19 cellular contexts compared by ENCODE assay signal in the genomic region with DNA sequence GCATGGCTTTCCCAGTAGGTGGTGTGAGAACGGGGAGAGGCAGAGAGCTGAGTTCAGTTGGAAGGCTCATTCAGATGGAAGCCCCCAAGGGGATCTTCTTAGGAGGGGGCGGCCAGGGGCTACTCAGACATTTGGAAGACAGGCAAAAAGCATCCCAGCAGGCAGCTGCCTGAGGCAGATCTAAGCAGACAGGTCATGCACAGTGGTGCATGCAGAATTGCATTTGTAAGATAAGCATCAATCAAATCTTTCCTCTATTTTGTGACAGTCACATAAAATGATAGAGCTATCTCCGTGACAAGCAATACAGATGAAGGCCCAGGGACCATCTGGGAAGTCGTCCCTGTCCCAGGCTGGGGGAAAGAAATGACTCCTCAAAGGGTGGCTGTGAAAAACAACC. TPM values are rescaled to one million over a fixed set of nuclear protein-coding genes. Genes with fewer than 3 reads are reported as not detected.
DNase-seq lines count a peak whose midpoint lies in the region; ATAC-seq and TF ChIP-seq lines count a peak whose summit lies in the region.
"Had no signal": no experiment of that assay in that cellular context is flagged by ENCODE, and none has a peak within 500 bp of the region (broad histone marks: within the 10 kb centered on the region; RNA-seq: fewer than 3 reads in every experiment).

No MANE protein-coding gene starts in this region.

- H3K9me3 ChIP-seq in endodermal cell (ENCODE audit: control insufficient read depth, low read length), result no peaks in the 10 kb centered on the region
- H3K9me3 ChIP-seq: Caco-2, MG63 had no signal

- no peak for ATAC-seq in activated CD4-positive, alpha-beta T cell treated with anti-CD3 and anti-CD28 coated beads for 36 hours
- ATAC-seq: HepG2, PC-3 had no signal

- H3K27ac Mint-ChIP-seq in endodermal cell (no peak overlapping the region), type B pancreatic cell (no peak overlapping the region)
- H3K27ac Mint-ChIP-seq in activated CD4-positive, alpha-beta T cell treated with anti-CD3 and anti-CD28 coated beads for 36 hours, result no peak overlapping the region

- no peak overlapping the region for H3K4me3 ChIP-seq in endodermal cell (ENCODE audit: low read length)
- H3K4me3 ChIP-seq: MG63 had no signal

- H3K27ac ChIP-seq in endodermal cell (ENCODE audit: low read depth, low read length), result peak overlapping the region; percentile 4
- H3K27ac ChIP-seq: 22Rv1 had no signal

- peaks cover under 1% of the 10 kb centered on the region for H3K27me3 ChIP-seq in endodermal cell (ENCODE audit: control insufficient read depth, insufficient read depth, low read length, poor library complexity, severe bottlenecking)

- H3K4me3 Mint-ChIP-seq in endodermal cell (no peak overlapping the region), type B pancreatic cell (peak overlapping the region; percentile 26)
- no peak overlapping the region for H3K4me3 Mint-ChIP-seq in activated CD4-positive, alpha-beta T cell treated with anti-CD3 and anti-CD28 coated beads for 36 hours

- no peak overlapping the region for H3K9ac ChIP-seq in endodermal cell (ENCODE audit: extremely low read depth, low read length, poor library complexity, severe bottlenecking)

- WGBS in endodermal cell (ENCODE audit: insufficient coverage in 1 of 2, insufficient read length in 1 of 2), 2 experiments, result 70 to 85% methylated on average over 3 to 4 of the region's 4 CpGs

- H3K36me3 ChIP-seq in endodermal cell (ENCODE audit: control insufficient read depth, insufficient read depth, low read length), result peaks cover 15% of the 10 kb centered on the region
- H3K36me3 ChIP-seq: MG63 had no signal

- H3K4me1 ChIP-seq in endodermal cell (ENCODE audit: control insufficient read depth, insufficient read depth, low read length), result peaks cover 3% of the 10 kb centered on the region
- H3K4me1 ChIP-seq: Caco-2 had no signal

- CTCF ChIA-PET in activated CD4-positive, alpha-beta T cell treated with anti-CD3 and anti-CD28 coated beads for 36 hours (lab: Charles Lee), result interaction anchor here (0.8 to 1.2 kb wide), 3 partner anchors 10 to 29 kb away, joined by 3 to 4 read pairs (median 3); no protein-coding TSS in a partner anchor

- H3K9me3 Mint-ChIP-seq in endodermal cell (no peaks in the 10 kb centered on the region), type B pancreatic cell (peaks cover 4% of the 10 kb centered on the region)
- no peaks in the 10 kb centered on the region for H3K9me3 Mint-ChIP-seq in activated CD4-positive, alpha-beta T cell treated with anti-CD3 and anti-CD28 coated beads for 36 hours (ENCODE audit: low read depth)

- H3K4me1 Mint-ChIP-seq in endodermal cell, result peaks cover 20% of the 10 kb centered on the region
- peaks cover 6% of the 10 kb centered on the region for H3K4me1 Mint-ChIP-seq in type B pancreatic cell (ENCODE audit: unreplicated experiment)
- H3K4me1 Mint-ChIP-seq in activated CD4-positive, alpha-beta T cell treated with anti-CD3 and anti-CD28 coated beads for 36 hours, result peaks cover 9% of the 10 kb centered on the region

- DNase-seq in NCI-H1417 (lab: John Stamatoyannopoulos, UW), result peak in 2 of 3 experiments; percentile 27 to 70
- no peak for DNase-seq in NCI-H1417 treated with DMSO at 0.1 percent for 48 hours (lab: John Stamatoyannopoulos, UW)
- peak; percentile 10 for DNase-seq in NCI-H146 treated with DMSO at 0.1 percent for 48 hours (lab: John Stamatoyannopoulos, UW; ENCODE audit: unreplicated experiment)
- DNase-seq in endodermal cell, result no peak
- DNase-seq in type B pancreatic cell (ENCODE audit: extremely low spot score, unreplicated experiment), result no peak
- no peak for DNase-seq in stimulated activated CD4-positive, alpha-beta T cell treated with anti-CD3 and anti-CD28 coated beads, Interleukin-12 subunit alpha, Interleukin-12 subunit beta, amount 100 ng/mL, for 4 hours
- no peak for DNase-seq in activated CD4-positive, alpha-beta T cell treated with anti-CD3 and anti-CD28 coated beads for 36 hours
- DNase-seq in NCI-H1048 (lab: John Stamatoyannopoulos, UW), result no peak
- DNase-seq: C1 segment of cervical spinal cord, Caco-2, DMS53, GOT3, MG63, NCI-H1105, NCI-H2029, NCI-H526, PC-3 had no signal

- H3K36me3 Mint-ChIP-seq in endodermal cell (ENCODE audit: low read depth) (peaks cover 28% of the 10 kb centered on the region), type B pancreatic cell (peaks cover 5% of the 10 kb centered on the region)
- no peaks in the 10 kb centered on the region for H3K36me3 Mint-ChIP-seq in activated CD4-positive, alpha-beta T cell treated with anti-CD3 and anti-CD28 coated beads for 36 hours (ENCODE audit: low read depth)

- H3K27me3 Mint-ChIP-seq in endodermal cell (ENCODE audit: insufficient read depth) (peaks cover 8% of the 10 kb centered on the region), type B pancreatic cell (peaks cover 28% of the 10 kb centered on the region)
- H3K27me3 Mint-ChIP-seq in activated CD4-positive, alpha-beta T cell treated with anti-CD3 and anti-CD28 coated beads for 36 hours, result peaks cover 13% of the 10 kb centered on the region

- POLR2A ChIA-PET in activated CD4-positive, alpha-beta T cell treated with anti-CD3 and anti-CD28 coated beads for 36 hours (lab: Charles Lee), result interaction anchor here (0.6 kb wide), 1 partner anchor 183 kb away, joined by 4 read pairs; no protein-coding TSS in a partner anchor

- intact Hi-C loops in activated CD4-positive, alpha-beta T cell treated with anti-CD3 and anti-CD28 coated beads for 36 hours (cut with DNase I, micrococcal nuclease), result no loop called here

- TF ChIP-seq CTCF in endodermal cell (conservative IDR thresholded peaks at IDR 0.05), result no peak
- TF ChIP-seq CTCF in type B pancreatic cell (conservative IDR thresholded peaks at IDR 0.05), result no peak

RNA-seq across cellular contexts. Expression of a gene that starts 3.8 kb away (rescaled TPM):
- total RNA-seq in endodermal cell (10 to 100 TPM; 58.1 to 66.0 TPM), type B pancreatic cell (ENCODE audit: low replicate concordance) (16.9 and 19.2 TPM in 2 replicates)
- 14.6 TPM for polyA plus RNA-seq in endodermal cell (2013, experiment 1 of 2)
- 16.6 TPM for polyA plus RNA-seq in endodermal cell (2013, experiment 2 of 2)
- total RNA-seq in activated CD4-positive, alpha-beta T cell treated with anti-CD3 and anti-CD28 coated beads for 36 hours, result under 1 TPM; 0.07 to 0.11 TPM

RNA-seq across cellular contexts. Expression of a gene that starts 46.9 kb away (rescaled TPM):
- total RNA-seq in endodermal cell (1 to 10 TPM; 7.3 to 9.2 TPM), type B pancreatic cell (ENCODE audit: low replicate concordance) (9.6 and 9.9 TPM in 2 replicates)
- 5.7 TPM for polyA plus RNA-seq in endodermal cell (2013, experiment 1 of 2)
- 5.3 TPM for polyA plus RNA-seq in endodermal cell (2013, experiment 2 of 2)
- total RNA-seq in activated CD4-positive, alpha-beta T cell treated with anti-CD3 and anti-CD28 coated beads for 36 hours, result 10 to 100 TPM in 1 of 2 experiments, 1 to 10 TPM in 1; 7.6 to 12.3 TPM

Comparison
In these comparisons a context has a peak if more than half of its experiments do, and no peak if none do; other contexts are left out.
1. DNase-seq: peak in NCI-H1417 (2 of 3) and NCI-H146 treated with DMSO at 0.1 percent for 48 hours (single experiment); none in NCI-H1417 treated with DMSO at 0.1 percent for 48 hours (single experiment), endodermal cell (single experiment), type B pancreatic cell (single experiment), stimulated activated CD4-positive, alpha-beta T cell treated with anti-CD3 and anti-CD28 coated beads, Interleukin-12 subunit alpha, Interleukin-12 subunit beta, amount 100 ng/mL, for 4 hours (single experiment), activated CD4-positive, alpha-beta T cell treated with anti-CD3 and anti-CD28 coated beads for 36 hours (single experiment) and NCI-H1048 (single experiment).
2. RNA of a gene that starts 3.8 kb away (total RNA-seq): 58.1 to 66.0 TPM in endodermal cell and 16.9 to 19.2 TPM in type B pancreatic cell; 0.07 to 0.11 TPM in activated CD4-positive, alpha-beta T cell treated with anti-CD3 and anti-CD28 coated beads for 36 hours; every median in the first group is over 10 times any median in the second.